8 cellular contexts compared by ENCODE assay signal in the genomic region with DNA sequence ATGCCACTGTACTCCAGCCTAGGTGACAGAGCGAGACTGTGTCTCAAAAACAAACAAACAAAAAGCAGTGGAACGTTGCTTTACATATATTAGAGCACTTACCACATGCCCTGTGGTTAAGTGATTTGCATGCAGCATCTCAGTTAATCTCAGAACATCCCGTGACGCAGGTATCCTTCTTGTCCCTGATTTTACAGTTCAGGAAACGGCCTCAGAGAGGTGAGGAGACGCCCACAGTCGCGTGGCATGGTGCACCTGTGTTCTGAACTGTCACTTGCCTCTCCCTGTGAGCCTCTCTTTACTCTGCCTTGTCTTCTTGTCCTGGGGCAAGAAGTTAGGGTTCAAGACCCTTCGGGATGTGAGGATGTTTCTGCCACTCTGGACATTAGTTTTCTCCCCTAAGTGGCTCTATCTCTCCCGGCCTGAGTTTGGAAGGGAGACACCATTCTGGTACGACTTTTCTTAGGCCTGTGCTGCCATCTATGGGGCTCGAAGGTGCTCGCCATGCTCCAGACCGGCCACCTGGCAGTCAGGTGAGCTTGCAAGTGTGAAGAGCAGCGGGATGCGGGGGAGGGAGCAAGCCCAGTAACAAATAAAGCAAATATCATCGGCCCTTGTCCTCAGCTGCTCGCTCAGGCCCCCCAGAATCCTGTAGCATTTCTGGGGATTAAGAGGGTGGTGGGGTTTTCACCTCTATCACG. TPM values are rescaled to one million over a fixed set of nuclear protein-coding genes. Genes with fewer than 3 reads are reported as not detected.
DNase-seq lines count a peak whose midpoint lies in the region; ATAC-seq, FAIRE-seq and TF ChIP-seq lines count a peak whose summit lies in the region.

No MANE protein-coding gene starts in this region.

- peaks cover 8 to 15% (median 10%) of the 10 kb centered on the region in 4 donors for H3K4me1 Mint-ChIP-seq in naive thymus-derived CD8-positive, alpha-beta T cell

- intact Hi-C loops in A673 (cut with micrococcal nuclease; ENCODE audit: unreplicated experiment): loop anchor here (1.0 to 10.0 kb wide), 2 partner anchors 235 to 305 kb away; a partner anchor contains a TSS

- H3K27ac ChIP-seq in A673 (ENCODE audit: low read depth, low read length, poor library complexity, severe bottlenecking) (no peak overlapping the region), thoracic aorta (no peak overlapping the region)

- no peaks in the 10 kb centered on the region for H3K9me3 Mint-ChIP-seq in naive thymus-derived CD8-positive, alpha-beta T cell

- H3K36me3 Mint-ChIP-seq in naive thymus-derived CD8-positive, alpha-beta T cell: no peaks in the 10 kb centered on the region

- no peaks in the 10 kb centered on the region for H3K9me3 ChIP-seq in A673 (ENCODE audit: low read depth, low read length, poor library complexity, severe bottlenecking)
- no peaks in the 10 kb centered on the region for H3K9me3 ChIP-seq in thoracic aorta

- no TSS peak for BruUV-seq in A673 (replicated peaks; lab: Mats Ljungman, UMichigan)

- H3K27me3 Mint-ChIP-seq in naive thymus-derived CD8-positive, alpha-beta T cell: peaks cover 0 to 3% (median 0%) of the 10 kb centered on the region in 5 donors

- TF ChIP-seq CTCF in A673 (conservative IDR thresholded peaks at IDR 0.05; ENCODE audit: low read depth, low read length) (peak; percentile 59), thoracic aorta (IDR thresholded peaks at IDR 0.05) (no peak)

- H3K4me3 ChIP-seq in A673 (ENCODE audit: low read depth, low read length, poor library complexity, severe bottlenecking) (peak overlapping the region; percentile 52), thoracic aorta (peak overlapping the region; percentile 63)

- POLR2A ChIA-PET in A673 (lab: Charles Lee; ENCODE audit: low non-redundant PET): interaction anchor here (0.6 kb wide), 1 partner anchor 220 kb away, joined by 4 read pairs; no protein-coding TSS in a partner anchor
- POLR2A ChIA-PET in naive thymus-derived CD8-positive, alpha-beta T cell (lab: Charles Lee): interaction anchor here (0.5 to 1.8 kb wide), 3 partner anchors 14 to 308 kb away, joined by 3 to 10 read pairs (median 3); a partner anchor contains a TSS

- CTCF ChIA-PET in A673 (lab: Charles Lee): interaction anchor here (0.5 to 1.9 kb wide), 19 partner anchors 7 to 518 kb away, joined by 3 to 15 read pairs (median 4); a partner anchor contains a TSS

- peak overlapping the region; percentile 77 to 87 (median 83) for H3K4me3 Mint-ChIP-seq in naive thymus-derived CD8-positive, alpha-beta T cell

- H3K4me1 ChIP-seq in A673 (ENCODE audit: insufficient read depth, low read length, poor library complexity, severe bottlenecking) (no peaks in the 10 kb centered on the region), thoracic aorta (ENCODE audit: control insufficient read depth in 1 of 2, low read depth in 2 of 2) (peaks cover 2 to 6% of the 10 kb centered on the region in 2 donors)

- H3K27ac Mint-ChIP-seq in naive thymus-derived CD8-positive, alpha-beta T cell: peak overlapping the region in 6 of 10 donors; percentile 48 to 87 (median 73)

- ATAC-seq in naive thymus-derived CD8-positive, alpha-beta T cell: peak; percentile 79 to 84
- no peak for ATAC-seq in thoracic aorta (ENCODE audit: insufficient number of reproducible peaks, low FRiP score, low read depth)

- FAIRE-seq in GM18507 (lab: Jason Lieb, UNC): peak; percentile 84

- H3K36me3 ChIP-seq in A673 (ENCODE audit: insufficient read depth, low read length, poor library complexity, severe bottlenecking) (no peaks in the 10 kb centered on the region), thoracic aorta (no peaks in the 10 kb centered on the region)

- H3K27me3 ChIP-seq in A673 (replicated peaks; ENCODE audit: insufficient read depth, low read depth, low read length, poor library complexity) (no peaks in the 10 kb centered on the region), thoracic aorta (replicated peaks; ENCODE audit: insufficient read depth) (no peaks in the 10 kb centered on the region)

- DNase-seq in A673 (ENCODE audit: low spot score) (peak; percentile 60), GM18507 (ENCODE audit: extremely low spot score, insufficient read length, low read depth) (peak; percentile 58), HuH-7.5 (ENCODE audit: low spot score) (peak; percentile 73), OCI-M1 (lab: John Stamatoyannopoulos, UW) (peak; percentile 70), fibroblast of peridontal ligament (ENCODE audit: extremely low read depth) (peak; percentile 63), thoracic aorta (ENCODE audit: low spot score) (no peak)
- DNase-seq in activated T-helper 1 cell treated with anti-CD3 and anti-CD28 coated beads, Interleukin-2, amount 50 U/mL, for 16 hours (ENCODE audit: low read depth in 1 of 2, low spot score in 1 of 2): peak; percentile 27 to 40
- DNase-seq in naive thymus-derived CD8-positive, alpha-beta T cell: peak; percentile 36 to 78 (median 54)

RNA-seq across cellular contexts. Expression of a gene that starts 25.6 kb away (rescaled TPM):
- 161 and 177 TPM in 2 replicates for total RNA-seq in A673 (2021)
- 10 to 100 TPM; 29.9 to 30.9 TPM for total RNA-seq in naive thymus-derived CD8-positive, alpha-beta T cell
- polyA plus RNA-seq in naive thymus-derived CD8-positive, alpha-beta T cell: 10 to 100 TPM; 25.1 to 44.4 (median 32.5) TPM
- total RNA-seq in thoracic aorta: 100 to 1,000 TPM; 174 to 175 TPM
